In the genomic region with DNA sequence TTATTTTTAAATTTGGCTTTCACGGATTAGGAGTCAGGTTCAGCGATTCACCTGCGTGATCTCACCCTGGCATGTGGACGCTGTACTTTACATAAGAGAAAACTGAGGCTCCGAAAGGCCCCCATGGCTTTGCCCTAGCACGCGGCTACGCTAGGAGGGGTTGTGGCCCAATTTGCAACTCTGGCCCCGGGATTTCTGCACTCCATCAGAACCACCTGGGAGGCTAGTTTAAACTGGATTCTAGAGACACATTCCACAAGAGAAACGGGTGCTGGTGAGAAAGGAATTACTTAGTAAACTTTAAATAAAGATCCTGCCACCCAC, we compare ENCODE assay signal across 9 cellular contexts. TPM values are rescaled to one million over a fixed set of nuclear protein-coding genes. Genes with fewer than 3 reads are reported as not detected.
DNase-seq lines count a peak whose midpoint lies in the region; ATAC-seq, FAIRE-seq and TF ChIP-seq lines count a peak whose summit lies in the region.
"Had no signal": no experiment of that assay in that cellular context is flagged by ENCODE, and none has a peak within 500 bp of the region (broad histone marks: within the 10 kb centered on the region; RNA-seq: fewer than 3 reads in every experiment).

No MANE protein-coding gene starts in this region.

- no peak for DNase-seq in T-helper 2 cell treated with Interferon-gamma antibody and Interleukin-4, amounts not matched to agents 5 μg/mL and 100 μg/mL, for 36 hours (ENCODE audit: low spot score)
- DNase-seq in T-helper 2 cell: no peak
- DNase-seq in activated naive CD4-positive, alpha-beta T cell treated with anti-CD3 and anti-CD28 coated beads, Interleukin-2, amount 50 U/mL, for 72 hours (ENCODE audit: low spot score in 2 of 2): no peak
- peak; percentile 75 for DNase-seq in kidney
- no peak for DNase-seq in suprapubic skin (ENCODE audit: low spot score in 2 of 2)
- DNase-seq in urothelium cell line (ENCODE audit: low spot score): no peak
- DNase-seq in SHP77 treated with DMSO at 0.1 percent for 48 hours (lab: John Stamatoyannopoulos, UW): no peak

- H3K4me3 ChIP-seq in kidney (ENCODE audit: low read length in 2 of 2): peak overlapping the region in 1 of 2 donors; percentile 59
- peak overlapping the region; percentile 49 for H3K4me3 ChIP-seq in suprapubic skin

- peaks cover 67% of the 10 kb centered on the region for H3K36me3 Mint-ChIP-seq in T-helper 2 cell treated with Interferon-gamma antibody and Interleukin-4, amounts not matched to agents 5 μg/mL and 100 μg/mL, for 36 hours (ENCODE audit: low read depth)
- peaks cover 52 to 70% of the 10 kb centered on the region in 2 donors for H3K36me3 Mint-ChIP-seq in activated naive CD4-positive, alpha-beta T cell treated with anti-CD3 and anti-CD28 coated beads, Interleukin-2, amount 50 U/mL, for 72 hours

- H3K4me3 Mint-ChIP-seq in T-helper 2 cell treated with Interferon-gamma antibody and Interleukin-4, amounts not matched to agents 5 μg/mL and 100 μg/mL, for 36 hours: peak overlapping the region; percentile 92

- H3K27ac ChIP-seq in kidney (ENCODE audit: low read depth in 2 of 2, low read length in 2 of 2): peak overlapping the region; percentile 89 to 93
- peak overlapping the region; percentile 93 for H3K27ac ChIP-seq in suprapubic skin

- peak overlapping the region in 1 of 2 donors; percentile 71 for H3K9ac ChIP-seq in kidney (ENCODE audit: low read length in 2 of 2)

- TF ChIP-seq CTCF in kidney (IDR thresholded peaks at IDR 0.05; ENCODE audit: borderline replicate concordance, extremely low read depth, insufficient read depth) (no peak), suprapubic skin (IDR thresholded peaks at IDR 0.05) (no peak)

- H3K9me3 ChIP-seq in kidney (ENCODE audit: control insufficient read depth in 1 of 2, low read length in 2 of 2): no peaks in the 10 kb centered on the region
- no peaks in the 10 kb centered on the region for H3K9me3 ChIP-seq in suprapubic skin

- FAIRE-seq in kidney (lab: Jason Lieb, UNC) (no peak), urothelium cell line (lab: Jason Lieb, UNC) (no peak)

- no peak for TF ChIP-seq POLR2A in suprapubic skin (IDR thresholded peaks at IDR 0.05)

- H3K4me1 Mint-ChIP-seq in T-helper 2 cell treated with Interferon-gamma antibody and Interleukin-4, amounts not matched to agents 5 μg/mL and 100 μg/mL, for 36 hours (ENCODE audit: low read depth): peaks cover 41% of the 10 kb centered on the region

- H3K27ac Mint-ChIP-seq in T-helper 2 cell treated with Interferon-gamma antibody and Interleukin-4, amounts not matched to agents 5 μg/mL and 100 μg/mL, for 36 hours: peak overlapping the region; percentile 94
- H3K27ac Mint-ChIP-seq in activated naive CD4-positive, alpha-beta T cell treated with anti-CD3 and anti-CD28 coated beads, Interleukin-2, amount 50 U/mL, for 72 hours: peak overlapping the region; percentile 96 to 98

- no peaks in the 10 kb centered on the region for H3K9me3 Mint-ChIP-seq in T-helper 2 cell treated with Interferon-gamma antibody and Interleukin-4, amounts not matched to agents 5 μg/mL and 100 μg/mL, for 36 hours
- H3K9me3 Mint-ChIP-seq in activated naive CD4-positive, alpha-beta T cell treated with anti-CD3 and anti-CD28 coated beads, Interleukin-2, amount 50 U/mL, for 72 hours: no peaks in the 10 kb centered on the region

- H3K4me1 ChIP-seq in kidney (ENCODE audit: control insufficient read depth in 1 of 2, insufficient read depth in 1 of 2, low read depth in 1 of 2, low read length in 2 of 2) (peaks cover 25 to 54% of the 10 kb centered on the region in 2 donors), suprapubic skin (peaks cover 97% of the 10 kb centered on the region)

- peaks cover 11 to 22% of the 10 kb centered on the region in 2 donors for H3K36me3 ChIP-seq in kidney (ENCODE audit: control insufficient read depth in 1 of 2, insufficient read depth in 2 of 2, low read length in 2 of 2)
- peaks cover 36% of the 10 kb centered on the region for H3K36me3 ChIP-seq in suprapubic skin

- no peaks in the 10 kb centered on the region for H3K27me3 Mint-ChIP-seq in T-helper 2 cell treated with Interferon-gamma antibody and Interleukin-4, amounts not matched to agents 5 μg/mL and 100 μg/mL, for 36 hours (ENCODE audit: low read depth)

- intact Hi-C loops in kidney (cut with DNase I): no loop called here

- TF ChIP-seq EP300 in suprapubic skin (IDR thresholded peaks at IDR 0.05): no peak

- 13% methylated on average over 10 of the region's 10 CpGs for WGBS in suprapubic skin

- no peaks in the 10 kb centered on the region for H3K27me3 ChIP-seq in suprapubic skin

- no peak for ATAC-seq in activated naive CD4-positive, alpha-beta T cell treated with anti-CD3 and anti-CD28 coated beads, Interleukin-2, amount 50 U/mL, for 72 hours
- ATAC-seq in HG02840 (IDR thresholded peaks at IDR 0.05; ENCODE audit: low FRiP score, unreplicated experiment): no peak

RNA-seq across cellular contexts. Expression of a gene that starts 6.2 kb away (rescaled TPM):
- total RNA-seq in activated naive CD4-positive, alpha-beta T cell treated with anti-CD3 and anti-CD28 coated beads, Interleukin-2, amount 50 U/mL, for 72 hours: 100 to 1,000 TPM in 1 of 2 donors, 10 to 100 TPM in 1; 83.8 to 124 TPM
- total RNA-seq in kidney (86.8 TPM), suprapubic skin (10 to 100 TPM; 13.9 to 29.1 (median 17.9) TPM)
- polyA plus RNA-seq in kidney (ENCODE audit: insufficient read depth, low read depth, low replicate concordance): 23.2 TPM

RNA-seq across cellular contexts. Expression of a gene that starts 23.0 kb away (rescaled TPM):
- total RNA-seq in activated naive CD4-positive, alpha-beta T cell treated with anti-CD3 and anti-CD28 coated beads, Interleukin-2, amount 50 U/mL, for 72 hours: not detected
- total RNA-seq in kidney (11.5 TPM), suprapubic skin (10 to 100 TPM; 60.4 to 94.4 (median 65.7) TPM)
- polyA plus RNA-seq in kidney (ENCODE audit: insufficient read depth, low read depth, low replicate concordance): 8.2 TPM
- total RNA-seq: glomerular endothelial cell had no signal

RNA-seq across cellular contexts. Expression of a gene that starts 54.2 kb away (rescaled TPM):
- under 1 TPM in 1 of 2 donors, not detected in 1; 0.31 TPM for total RNA-seq in activated naive CD4-positive, alpha-beta T cell treated with anti-CD3 and anti-CD28 coated beads, Interleukin-2, amount 50 U/mL, for 72 hours
- 748 TPM for total RNA-seq in kidney
- polyA plus RNA-seq in kidney (ENCODE audit: insufficient read depth, low read depth, low replicate concordance): 671 TPM
- total RNA-seq in suprapubic skin: 10 to 100 TPM; 27.4 to 67.5 (median 50.8) TPM

RNA-seq across cellular contexts. Expression of a gene that starts 55.8 kb away (rescaled TPM):
- total RNA-seq in activated naive CD4-positive, alpha-beta T cell treated with anti-CD3 and anti-CD28 coated beads, Interleukin-2, amount 50 U/mL, for 72 hours: not detected
- total RNA-seq in kidney (not detected), suprapubic skin (not detected)
- polyA plus RNA-seq in kidney (ENCODE audit: insufficient read depth, low read depth, low replicate concordance): not detected
- total RNA-seq: glomerular endothelial cell had no signal

Comparison
In these comparisons a context has a peak if more than half of its experiments do, and no peak if none do; other contexts are left out.
1. RNA of a gene that starts 23.0 kb away (total RNA-seq): 60.4 to 94.4 TPM in suprapubic skin and 11.5 TPM in kidney (single experiment); not detected in activated naive CD4-positive, alpha-beta T cell treated with anti-CD3 and anti-CD28 coated beads, Interleukin-2, amount 50 U/mL, for 72 hours; every median in the first group is over 10 times any median in the second.
2. RNA of a gene that starts 54.2 kb away (total RNA-seq): 748 TPM in kidney (single experiment) and 27.4 to 67.5 TPM in suprapubic skin; 0.31 TPM in activated naive CD4-positive, alpha-beta T cell treated with anti-CD3 and anti-CD28 coated beads, Interleukin-2, amount 50 U/mL, for 72 hours; every median in the first group is over 10 times any median in the second.